Comparison of ENCODE assay signal across 20 cellular contexts in the genomic region with DNA sequence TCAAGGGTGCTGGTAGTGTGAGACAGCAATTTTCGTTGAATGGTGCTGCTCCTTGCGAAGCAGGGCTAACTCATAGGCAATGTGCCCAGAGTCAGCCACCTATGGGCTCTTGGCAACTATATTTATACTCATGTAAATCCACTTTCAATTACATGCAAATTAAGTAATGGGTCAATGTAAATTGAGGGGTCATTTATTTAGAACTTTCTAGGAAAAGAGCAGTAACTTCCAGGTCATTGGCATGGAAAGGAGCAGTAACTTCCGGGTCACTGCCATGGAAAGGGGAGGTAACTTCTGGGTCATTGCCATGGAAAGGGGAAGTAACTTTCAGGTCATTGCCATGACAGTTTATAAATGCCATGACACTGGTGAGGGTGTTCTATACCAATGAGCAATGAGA. TPM values are rescaled to one million over a fixed set of nuclear protein-coding genes. Genes with fewer than 3 reads are reported as not detected.
"Had no signal": no experiment of that assay in that cellular context is flagged by ENCODE, and none has a peak within 500 bp of the region (broad histone marks: within the 10 kb centered on the region; RNA-seq: fewer than 3 reads in every experiment).

No MANE protein-coding gene starts in this region.

- H3K4me1 ChIP-seq: esophagus muscularis mucosa, parathyroid adenoma, transverse colon had no signal

- H3K9me3 ChIP-seq: esophagus muscularis mucosa, mucosa of descending colon, transverse colon had no signal

- H3K4me3 Mint-ChIP-seq: activated CD4-positive, alpha-beta T cell treated with anti-CD3 and anti-CD28 coated beads, Interleukin-2, amount 10 ng/mL, durations not matched to agents 7 days and 5 days; activated naive CD8-positive, alpha-beta T cell treated with anti-CD3 and anti-CD28 coated beads, Interleukin-2, amount 10 ng/mL, durations not matched to agents 7 days and 5 days; central memory CD8-positive, alpha-beta T cell; naive thymus-derived CD8-positive, alpha-beta T cell had no signal

- H3K4me3 ChIP-seq: coronary artery, esophagus muscularis mucosa, mucosa of descending colon, skin epidermis, transverse colon had no signal

- H3K36me3 Mint-ChIP-seq: activated naive CD8-positive, alpha-beta T cell treated with anti-CD3 and anti-CD28 coated beads, Interleukin-2, amount 10 ng/mL, durations not matched to agents 7 days and 5 days had no signal

- H3K27me3 ChIP-seq: brain microvascular endothelial cell had no signal

- ATAC-seq: left lobe of liver; mucosa of descending colon; naive thymus-derived CD8-positive, alpha-beta T cell; stimulated activated naive CD8-positive, alpha-beta T cell treated with anti-CD3 and anti-CD28 coated beads, Interleukin-15, Interleukin-2, amounts not matched to agents 100 U/mL and 50 U/mL, for 24 hours had no signal

- H3K27ac Mint-ChIP-seq: activated CD4-positive, alpha-beta T cell treated with anti-CD3 and anti-CD28 coated beads, Interleukin-2, amount 10 ng/mL, durations not matched to agents 7 days and 5 days; activated naive CD8-positive, alpha-beta T cell treated with anti-CD3 and anti-CD28 coated beads, Interleukin-2, amount 10 ng/mL, durations not matched to agents 7 days and 5 days; naive thymus-derived CD8-positive, alpha-beta T cell had no signal

- H2AFZ ChIP-seq: parathyroid adenoma had no signal

- H3K36me3 ChIP-seq: brain microvascular endothelial cell, esophagus muscularis mucosa, transverse colon had no signal

- H3K79me2 ChIP-seq: parathyroid adenoma had no signal

- H3K4me1 Mint-ChIP-seq: activated CD4-positive, alpha-beta T cell treated with anti-CD3 and anti-CD28 coated beads, Interleukin-2, amount 10 ng/mL, durations not matched to agents 7 days and 5 days; activated naive CD8-positive, alpha-beta T cell treated with anti-CD3 and anti-CD28 coated beads, Interleukin-2, amount 10 ng/mL, durations not matched to agents 7 days and 5 days; central memory CD8-positive, alpha-beta T cell had no signal

- DNase-seq: activated CD4-positive, alpha-beta T cell treated with anti-CD3 and anti-CD28 coated beads, Interleukin-2, amount 10 ng/mL, durations not matched to agents 7 days and 5 days; activated CD8-positive, alpha-beta memory T cell treated with anti-CD3 and anti-CD28 coated beads for 24 hours; activated naive CD4-positive, alpha-beta T cell; activated naive CD8-positive, alpha-beta T cell treated with anti-CD3 and anti-CD28 coated beads, Interleukin-2, amount 10 ng/mL, durations not matched to agents 7 days and 5 days; brain microvascular endothelial cell; hippocampal formation; mucosa of descending colon; naive thymus-derived CD8-positive, alpha-beta T cell; stimulated activated CD4-positive, alpha-beta T cell treated with anti-CD3 and anti-CD28 coated beads, Interleukin-4, amount 100 ng/mL, for 4 hours; stimulated activated CD8-positive, alpha-beta memory T cell treated with anti-CD3 and anti-CD28 coated beads, Interleukin-4, amount 100 ng/mL, for 48 hours; stimulated activated naive CD8-positive, alpha-beta T cell treated with anti-CD3 and anti-CD28 coated beads, Interleukin-15, Interleukin-2, amounts not matched to agents 100 U/mL and 50 U/mL, for 24 hours; transverse colon had no signal

- H3K9ac ChIP-seq: parathyroid adenoma had no signal

- H3K27ac ChIP-seq: brain microvascular endothelial cell, coronary artery, esophagus muscularis mucosa, parathyroid adenoma, transverse colon had no signal

RNA-seq across cellular contexts. Expression of gene KLK4, which starts 11.6 kb away (rescaled TPM):
- total RNA-seq: activated CD4-positive, alpha-beta T cell treated with anti-CD3 and anti-CD28 coated beads, Interleukin-2, amount 10 ng/mL, durations not matched to agents 7 days and 5 days; activated naive CD8-positive, alpha-beta T cell treated with anti-CD3 and anti-CD28 coated beads, Interleukin-2, amount 10 ng/mL, durations not matched to agents 7 days and 5 days; esophagus muscularis mucosa; left lobe of liver; lung microvascular endothelial cell; naive thymus-derived CD8-positive, alpha-beta T cell had no signal
- polyA plus RNA-seq: keratinocyte; naive thymus-derived CD8-positive, alpha-beta T cell had no signal

RNA-seq across cellular contexts. Expression of gene KLK2, which starts 26.3 kb away (rescaled TPM):
- total RNA-seq: activated CD4-positive, alpha-beta T cell treated with anti-CD3 and anti-CD28 coated beads, Interleukin-2, amount 10 ng/mL, durations not matched to agents 7 days and 5 days; esophagus muscularis mucosa; left lobe of liver; lung microvascular endothelial cell; naive thymus-derived CD8-positive, alpha-beta T cell had no signal
- polyA plus RNA-seq: naive thymus-derived CD8-positive, alpha-beta T cell had no signal

RNA-seq across cellular contexts. Expression of gene KLK3, which starts 44.8 kb away (rescaled TPM):
- total RNA-seq: activated CD4-positive, alpha-beta T cell treated with anti-CD3 and anti-CD28 coated beads, Interleukin-2, amount 10 ng/mL, durations not matched to agents 7 days and 5 days; activated naive CD8-positive, alpha-beta T cell treated with anti-CD3 and anti-CD28 coated beads, Interleukin-2, amount 10 ng/mL, durations not matched to agents 7 days and 5 days; esophagus muscularis mucosa; left lobe of liver; lung microvascular endothelial cell; naive thymus-derived CD8-positive, alpha-beta T cell had no signal
- polyA plus RNA-seq: keratinocyte; naive thymus-derived CD8-positive, alpha-beta T cell had no signal

RNA-seq across cellular contexts. Expression of gene KLK5, which starts 53.3 kb away (rescaled TPM):
- total RNA-seq: activated CD4-positive, alpha-beta T cell treated with anti-CD3 and anti-CD28 coated beads, Interleukin-2, amount 10 ng/mL, durations not matched to agents 7 days and 5 days; activated naive CD8-positive, alpha-beta T cell treated with anti-CD3 and anti-CD28 coated beads, Interleukin-2, amount 10 ng/mL, durations not matched to agents 7 days and 5 days; esophagus muscularis mucosa; left lobe of liver; lung microvascular endothelial cell; mucosa of descending colon; naive thymus-derived CD8-positive, alpha-beta T cell; transverse colon had no signal
- polyA plus RNA-seq: naive thymus-derived CD8-positive, alpha-beta T cell had no signal
